Comparison of ENCODE assay signal across 26 cellular contexts in the genomic region with DNA sequence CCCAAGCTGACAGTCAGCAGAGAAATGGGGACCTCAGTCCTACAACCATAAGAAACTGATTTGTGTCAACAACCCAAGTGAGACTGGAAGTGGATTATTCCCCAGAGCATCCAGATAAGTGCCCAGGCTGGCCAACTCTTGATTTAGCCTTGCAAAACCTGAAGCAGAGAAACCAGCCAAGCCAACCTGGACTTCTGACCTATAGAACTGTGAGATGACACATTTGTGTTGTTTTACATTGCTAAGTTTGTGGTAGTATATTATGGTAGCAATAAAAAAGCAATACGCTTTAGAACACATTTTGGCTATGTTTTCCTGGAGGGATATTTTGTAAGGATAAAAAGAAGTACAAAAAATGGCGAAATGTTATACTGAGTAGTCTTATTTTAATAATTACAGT.
"Had no signal": no experiment of that assay in that cellular context is flagged by ENCODE, and none has a peak within 500 bp of the region (broad histone marks: within the 10 kb centered on the region; RNA-seq: fewer than 3 reads in every experiment).

No MANE protein-coding gene starts in this region.

- FAIRE-seq: HTR-8/SVneo, K562 had no signal

- H3K4me3 Mint-ChIP-seq: IgD-negative memory B cell had no signal

- H3K9ac ChIP-seq: KMS-11 had no signal

- H3K27ac ChIP-seq: HL-60, KMS-11, Peyer's patch, SJSA1, SK-N-MC had no signal

- H3K4me1 ChIP-seq: Peyer's patch, SJSA1 had no signal

- H3K4me2 ChIP-seq: KMS-11 had no signal

- ATAC-seq: K562, PC-3, Right ventricle myocardium inferior had no signal

- H3K4me3 ChIP-seq: K562, Peyer's patch, SJSA1, SK-N-MC had no signal

- H3K27ac Mint-ChIP-seq: IgD-negative memory B cell had no signal

- DNase-seq: Kasumi-1, MM.1S, NCI-H1092 treated with DMSO at 0.1 percent for 48 hours, NCI-H1436, NCI-H187, NCI-H2029, NCI-H2081 treated with DMSO at 0.1 percent for 48 hours, NCI-H2171, NCI-H226, NCI-H446, NCI-H510A, NCI-H524 treated with DMSO at 0.1 percent for 48 hours, NCI-H69, NCI-H774, PC-3, Peyer's patch, SIG-M5, SW 1271 had no signal

- H3K9me3 ChIP-seq: SJSA1 had no signal

- H3K27me3 Mint-ChIP-seq: IgD-negative memory B cell had no signal

- H3K27me3 ChIP-seq: Peyer's patch, SJSA1 had no signal

- H3K4me1 Mint-ChIP-seq: IgD-negative memory B cell had no signal

- H3K36me3 ChIP-seq: Peyer's patch, SJSA1 had no signal
